Comparison of ENCODE assay signal across 17 cellular contexts in genomic region chr17:82800885-82801284, GRCh38. TPM values are rescaled to one million over a fixed set of nuclear protein-coding genes. Genes with fewer than 3 reads are reported as not detected.
DNase-seq lines count a peak whose midpoint lies in the region; ATAC-seq and TF ChIP-seq lines count a peak whose summit lies in the region.
"Had no signal": no experiment of that assay in that cellular context is flagged by ENCODE, and none has a peak within 500 bp of the region (broad histone marks: within the 10 kb centered on the region; RNA-seq: fewer than 3 reads in every experiment).

No MANE protein-coding gene starts in this region.

- peak overlapping the region; percentile 74 for H3K27ac Mint-ChIP-seq in activated naive CD8-positive, alpha-beta T cell
- H3K27ac Mint-ChIP-seq in activated naive CD8-positive, alpha-beta T cell treated with anti-CD3 and anti-CD28 coated beads for 36 hours: no peak overlapping the region
- peak overlapping the region in 2 of 3 experiments; percentile 78 to 81 for H3K27ac Mint-ChIP-seq in nephron
- peak overlapping the region; percentile 37 for H3K27ac Mint-ChIP-seq in stimulated activated naive B cell treated with anti-CD40 and anti-IgM and Interleukin-4, amounts not matched to agents 10 μg/mL and 1 μg/mL and 100 μg/mL, for 72 hours
- H3K27ac Mint-ChIP-seq: HFFc6 had no signal

- H3K27ac ChIP-seq in RWPE1: 0 out of 2 replicates have a peak overlapping the region, but pooled peaks have one; percentile 0
- H3K27ac ChIP-seq: 22Rv1, A549, BLaER1 had no signal

- CTCF ChIA-PET in RWPE1 (lab: Yijun Ruan, JAX): no interaction called here

- H3K36me3 Mint-ChIP-seq in activated naive CD8-positive, alpha-beta T cell: peaks cover 2% of the 10 kb centered on the region
- H3K36me3 Mint-ChIP-seq in activated naive CD8-positive, alpha-beta T cell treated with anti-CD3 and anti-CD28 coated beads for 36 hours: peaks cover 28% of the 10 kb centered on the region
- peaks cover 45% of the 10 kb centered on the region for H3K36me3 Mint-ChIP-seq in nephron (ENCODE audit: low read depth)
- H3K36me3 Mint-ChIP-seq in stimulated activated naive B cell treated with anti-CD40 and anti-IgM and Interleukin-4, amounts not matched to agents 10 μg/mL and 1 μg/mL and 100 μg/mL, for 72 hours: peaks cover 30 to 48% of the 10 kb centered on the region in 2 donors

- no peaks in the 10 kb centered on the region for H3K9me3 Mint-ChIP-seq in activated naive CD8-positive, alpha-beta T cell (ENCODE audit: low read depth)
- peaks cover 3% of the 10 kb centered on the region for H3K9me3 Mint-ChIP-seq in activated naive CD8-positive, alpha-beta T cell treated with anti-CD3 and anti-CD28 coated beads for 36 hours
- peaks cover 15% of the 10 kb centered on the region for H3K9me3 Mint-ChIP-seq in nephron
- H3K9me3 Mint-ChIP-seq in stimulated activated naive B cell treated with anti-CD40 and anti-IgM and Interleukin-4, amounts not matched to agents 10 μg/mL and 1 μg/mL and 100 μg/mL, for 72 hours: peaks cover 3 to 6% of the 10 kb centered on the region in 2 donors

- POLR2A ChIA-PET in RWPE1 (lab: Yijun Ruan, JAX; ENCODE audit: low non-redundant PET): no interaction called here

- DNase-seq in activated naive CD8-positive, alpha-beta T cell treated with anti-CD3 and anti-CD28 coated beads for 36 hours: no peak
- DNase-seq in RWPE1 (ENCODE audit: low spot score) (no peak), germinal center (ENCODE audit: low spot score) (no peak), COLO829 (ENCODE audit: low spot score) (no peak)
- no peak for DNase-seq in stimulated activated naive B cell treated with anti-CD40 and anti-IgM and Interleukin-4, amounts not matched to agents 10 μg/mL and 1 μg/mL and 100 μg/mL, for 72 hours
- DNase-seq: CD4-positive, alpha-beta memory T cell; GOT3; H7; HFFc6; IMR-90 had no signal

- no peaks in the 10 kb centered on the region for H3K27me3 Mint-ChIP-seq in activated naive CD8-positive, alpha-beta T cell
- no peaks in the 10 kb centered on the region for H3K27me3 Mint-ChIP-seq in activated naive CD8-positive, alpha-beta T cell treated with anti-CD3 and anti-CD28 coated beads for 36 hours
- H3K27me3 Mint-ChIP-seq in nephron (ENCODE audit: low read depth): no peaks in the 10 kb centered on the region
- no peaks in the 10 kb centered on the region for H3K27me3 Mint-ChIP-seq in stimulated activated naive B cell treated with anti-CD40 and anti-IgM and Interleukin-4, amounts not matched to agents 10 μg/mL and 1 μg/mL and 100 μg/mL, for 72 hours
- H3K27me3 Mint-ChIP-seq: CD4-positive, alpha-beta memory T cell had no signal

- no peak overlapping the region for H3K4me3 Mint-ChIP-seq in activated naive CD8-positive, alpha-beta T cell
- H3K4me3 Mint-ChIP-seq in activated naive CD8-positive, alpha-beta T cell treated with anti-CD3 and anti-CD28 coated beads for 36 hours: no peak overlapping the region
- no peak overlapping the region for H3K4me3 Mint-ChIP-seq in nephron
- no peak overlapping the region for H3K4me3 Mint-ChIP-seq in stimulated activated naive B cell treated with anti-CD40 and anti-IgM and Interleukin-4, amounts not matched to agents 10 μg/mL and 1 μg/mL and 100 μg/mL, for 72 hours
- H3K4me3 Mint-ChIP-seq: CD14-positive monocyte; CD4-positive, alpha-beta memory T cell; HFFc6 had no signal

- no peak for TF ChIP-seq CTCF in RWPE1 (conservative IDR thresholded peaks at IDR 0.05; ENCODE audit: low read depth)
- TF ChIP-seq CTCF in nephron (IDR thresholded peaks at IDR 0.05; ENCODE audit: unreplicated experiment in 3 of 3): no peak

- no peak for ATAC-seq in stimulated activated naive B cell treated with anti-CD40 and anti-IgM and Interleukin-4, amounts not matched to agents 10 μg/mL and 1 μg/mL and 100 μg/mL, for 72 hours (replicated peaks)
- ATAC-seq: A549, HCT116 had no signal

- peaks cover 5% of the 10 kb centered on the region for H3K4me1 Mint-ChIP-seq in activated naive CD8-positive, alpha-beta T cell (ENCODE audit: low read depth)
- H3K4me1 Mint-ChIP-seq in activated naive CD8-positive, alpha-beta T cell treated with anti-CD3 and anti-CD28 coated beads for 36 hours: peaks cover 4% of the 10 kb centered on the region
- H3K4me1 Mint-ChIP-seq in nephron: peaks cover 31% of the 10 kb centered on the region
- peaks cover 0 to 8% of the 10 kb centered on the region in 2 donors for H3K4me1 Mint-ChIP-seq in stimulated activated naive B cell treated with anti-CD40 and anti-IgM and Interleukin-4, amounts not matched to agents 10 μg/mL and 1 μg/mL and 100 μg/mL, for 72 hours
- H3K4me1 Mint-ChIP-seq: CD14-positive monocyte had no signal

RNA-seq across cellular contexts. Expression of gene ZNF750, which starts 38.9 kb away (rescaled TPM):
- total RNA-seq in activated naive CD8-positive, alpha-beta T cell treated with anti-CD3 and anti-CD28 coated beads for 36 hours: not detected
- total RNA-seq: CD4-positive, alpha-beta memory T cell; H7; HFFc6; IMR-90 had no signal

RNA-seq across cellular contexts. Expression of gene TBCD, which starts 49.0 kb away (rescaled TPM):
- total RNA-seq in activated naive CD8-positive, alpha-beta T cell treated with anti-CD3 and anti-CD28 coated beads for 36 hours: 10 to 100 TPM; 74.5 to 76.9 TPM
